24 cellular contexts compared by ENCODE assay signal in genomic region chr18:31998880-31999279, GRCh38.
"Had no signal": no experiment of that assay in that cellular context is flagged by ENCODE, and none has a peak within 500 bp of the region (broad histone marks: within the 10 kb centered on the region; RNA-seq: fewer than 3 reads in every experiment).

No MANE protein-coding gene starts in this region.

- H3K27ac Mint-ChIP-seq: mesothelial cell of epicardium; naive B cell; natural killer cell; nephron progenitor cell; stimulated activated naive B cell treated with anti-CD40 and anti-IgM and Interleukin-4, amounts not matched to agents 10 μg/mL and 1 μg/mL and 100 μg/mL, for 72 hours had no signal

- H3K9me3 Mint-ChIP-seq: mesothelial cell of epicardium; naive B cell; natural killer cell; stimulated activated naive B cell treated with anti-CD40 and anti-IgM and Interleukin-4, amounts not matched to agents 10 μg/mL and 1 μg/mL and 100 μg/mL, for 72 hours had no signal

- H3K27me3 ChIP-seq: ovary, stomach, testis, thyroid gland, transverse colon, upper lobe of left lung had no signal

- DNase-seq: islet precursor cell; mesendoderm; naive B cell; natural killer cell; nephron progenitor cell; ovary; retina; right cardiac atrium; stimulated activated CD4-positive, alpha-beta T cell treated with anti-CD3 and anti-CD28 coated beads, Interleukin-12 subunit alpha, Interleukin-12 subunit beta, amount 100 ng/mL, for 4 hours; stimulated activated CD4-positive, alpha-beta T cell treated with anti-CD3 and anti-CD28 coated beads, Interleukin-15, amount 100 ng/mL, for 24 hours; stimulated activated CD4-positive, alpha-beta T cell treated with anti-CD3 and anti-CD28 coated beads, Interleukin-2, amount 100 ng/mL, for 24 hours; stimulated activated CD4-positive, alpha-beta T cell treated with anti-CD3 and anti-CD28 coated beads, Interleukin-4, amount 100 ng/mL, for 1 hour; stimulated activated naive B cell treated with anti-CD40 and anti-IgM and Interleukin-4, amounts not matched to agents 10 μg/mL and 1 μg/mL and 100 μg/mL, for 72 hours; stimulated activated naive CD8-positive, alpha-beta T cell treated with anti-CD3 and anti-CD28 coated beads, Interleukin-15, Interleukin-2, amounts not matched to agents 100 U/mL and 50 U/mL, for 24 hours; stomach; testis; transverse colon; upper lobe of left lung had no signal

- H3K36me3 Mint-ChIP-seq: mesothelial cell of epicardium; naive B cell; natural killer cell; stimulated activated naive B cell treated with anti-CD40 and anti-IgM and Interleukin-4, amounts not matched to agents 10 μg/mL and 1 μg/mL and 100 μg/mL, for 72 hours had no signal

- H3K27me3 Mint-ChIP-seq: stimulated activated naive B cell treated with anti-CD40 and anti-IgM and Interleukin-4, amounts not matched to agents 10 μg/mL and 1 μg/mL and 100 μg/mL, for 72 hours had no signal

- H3K4me1 ChIP-seq: prostate gland, testis, thyroid gland, transverse colon, upper lobe of left lung had no signal

- H3K36me3 ChIP-seq: ovary, prostate gland, stomach, thyroid gland, transverse colon, upper lobe of left lung had no signal

- H3K4me3 Mint-ChIP-seq: mesothelial cell of epicardium; natural killer cell; nephron progenitor cell; stimulated activated naive B cell treated with anti-CD40 and anti-IgM and Interleukin-4, amounts not matched to agents 10 μg/mL and 1 μg/mL and 100 μg/mL, for 72 hours had no signal

- ATAC-seq: natural killer cell; right cardiac atrium; sciatic nerve; stimulated activated naive B cell treated with anti-CD40 and anti-IgM and Interleukin-4, amounts not matched to agents 10 μg/mL and 1 μg/mL and 100 μg/mL, for 72 hours; stimulated activated naive CD8-positive, alpha-beta T cell treated with anti-CD3 and anti-CD28 coated beads, Interleukin-15, Interleukin-2, amounts not matched to agents 100 U/mL and 50 U/mL, for 24 hours had no signal

- H3K4me1 Mint-ChIP-seq: mesothelial cell of epicardium; naive B cell; natural killer cell; nephron progenitor cell; stimulated activated naive B cell treated with anti-CD40 and anti-IgM and Interleukin-4, amounts not matched to agents 10 μg/mL and 1 μg/mL and 100 μg/mL, for 72 hours had no signal

- H3K4me3 ChIP-seq: lung, ovary, prostate gland, skin epidermis, stomach, testis, thyroid gland, transverse colon, upper lobe of left lung had no signal

- H3K9me3 ChIP-seq: ovary, prostate gland, stomach, testis, thyroid gland, transverse colon, upper lobe of left lung had no signal

- H3K27ac ChIP-seq: ovary, prostate gland, skin epidermis, stomach, testis, thyroid gland, transverse colon, upper lobe of left lung had no signal
